3 cellular contexts compared by ENCODE assay signal in the genomic region with DNA sequence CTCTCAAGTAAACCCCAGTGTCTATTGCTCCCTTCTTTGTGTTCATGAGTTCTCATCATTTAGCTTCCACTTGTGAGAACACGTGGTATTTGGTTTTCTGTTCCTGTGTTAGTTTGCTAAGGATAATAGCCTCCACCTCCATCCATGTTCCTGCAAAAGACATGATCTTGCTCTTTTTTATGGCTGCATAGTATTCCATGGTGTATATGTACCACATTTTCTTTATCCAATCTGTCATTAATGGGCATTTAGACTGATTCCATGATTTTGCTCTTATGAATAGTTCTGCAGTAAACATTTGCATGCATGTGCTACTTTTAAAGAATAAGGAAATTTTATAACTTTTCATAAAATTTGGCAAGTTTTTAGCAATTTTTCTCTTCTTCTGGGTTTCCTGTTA. TPM values are rescaled to one million over a fixed set of nuclear protein-coding genes. Genes with fewer than 3 reads are reported as not detected.
"Had no signal": no experiment of that assay in that cellular context is flagged by ENCODE, and none has a peak within 500 bp of the region (broad histone marks: within the 10 kb centered on the region; RNA-seq: fewer than 3 reads in every experiment).

No MANE protein-coding gene starts in this region.

RNA-seq across cellular contexts. Expression of a gene that starts 40.5 kb away (rescaled TPM):
- total RNA-seq: lung microvascular endothelial cell, mesenteric fat pad, myocyte had no signal
